In genomic region chr7:83362786-83363185, GRCh38 we compare ENCODE assay signal across 20 cellular contexts.
DNase-seq lines count a peak whose midpoint lies in the region; ATAC-seq and TF ChIP-seq lines count a peak whose summit lies in the region.
"Had no signal": no experiment of that assay in that cellular context is flagged by ENCODE, and none has a peak within 500 bp of the region (broad histone marks: within the 10 kb centered on the region; RNA-seq: fewer than 3 reads in every experiment).

No MANE protein-coding gene starts in this region.

- no peak overlapping the region for H2AFZ ChIP-seq in hepatocyte

- H3K4me3 Mint-ChIP-seq in chondrocyte (ENCODE audit: unreplicated experiment), result no peak overlapping the region
- H3K4me3 Mint-ChIP-seq: CD8-positive, alpha-beta T cell had no signal

- H4K20me1 ChIP-seq in hepatocyte (ENCODE audit: insufficient read depth, poor library complexity, severe bottlenecking), result no peaks in the 10 kb centered on the region
- H4K20me1 ChIP-seq: BLaER1 treated with 17β-estradiol and CSF1 and Interleukin-3, amounts not matched to agents 10 nM and 100 nM had no signal

- no peak overlapping the region for H3K4me3 ChIP-seq in hepatocyte
- H3K4me3 ChIP-seq in thoracic aorta, result peak overlapping the region; percentile 51
- no peak overlapping the region for H3K4me3 ChIP-seq in lower leg skin (ENCODE audit: low read depth, poor library complexity, severe bottlenecking)
- H3K4me3 ChIP-seq: BLaER1 treated with 17β-estradiol and CSF1 and Interleukin-3, amounts not matched to agents 10 nM and 100 nM; SJCRH30 had no signal

- H3K4me1 Mint-ChIP-seq in chondrocyte (ENCODE audit: low read depth), result peaks cover 11% of the 10 kb centered on the region

- peak overlapping the region; percentile 63 for H3K27ac Mint-ChIP-seq in chondrocyte (ENCODE audit: unreplicated experiment)
- H3K27ac Mint-ChIP-seq: CD8-positive, alpha-beta T cell had no signal

- intact Hi-C loops in lower leg skin (cut with DNase I; ENCODE audit: low total_unique reads), result no loop called here

- H3K36me3 ChIP-seq in hepatocyte (replicated peaks; ENCODE audit: insufficient read depth, low read depth), result no peaks in the 10 kb centered on the region
- no peaks in the 10 kb centered on the region for H3K36me3 ChIP-seq in thoracic aorta
- H3K36me3 ChIP-seq: BLaER1 treated with 17β-estradiol and CSF1 and Interleukin-3, amounts not matched to agents 10 nM and 100 nM; SJCRH30 had no signal

- no peak for TF ChIP-seq POLR2A in lower leg skin (IDR thresholded peaks at IDR 0.05)

- no peak for TF ChIP-seq CTCF in chondrocyte (IDR thresholded peaks at IDR 0.05)
- TF ChIP-seq CTCF in hepatocyte (IDR thresholded peaks at IDR 0.05; ENCODE audit: poor library complexity), result no peak
- no peak for TF ChIP-seq CTCF in thoracic aorta (IDR thresholded peaks at IDR 0.05)
- TF ChIP-seq CTCF in lower leg skin (IDR thresholded peaks at IDR 0.05), result no peak

- H3K79me2 ChIP-seq in hepatocyte, result no peaks in the 10 kb centered on the region

- no peaks in the 10 kb centered on the region for H3K9me3 Mint-ChIP-seq in chondrocyte (ENCODE audit: low read depth)

- H3K4me1 ChIP-seq in hepatocyte (ENCODE audit: insufficient read depth), result no peaks in the 10 kb centered on the region
- H3K4me1 ChIP-seq in thoracic aorta (ENCODE audit: control insufficient read depth in 1 of 2, low read depth in 2 of 2), result peaks cover 0 to 11% of the 10 kb centered on the region in 2 donors
- H3K4me1 ChIP-seq: BLaER1 treated with 17β-estradiol and CSF1 and Interleukin-3, amounts not matched to agents 10 nM and 100 nM had no signal

- ATAC-seq in thoracic aorta (ENCODE audit: insufficient number of reproducible peaks, low FRiP score, low read depth), result no peak
- ATAC-seq: CD8-positive, alpha-beta T cell had no signal

- peak overlapping the region; percentile 18 for H3K4me2 ChIP-seq in hepatocyte
- H3K4me2 ChIP-seq: BLaER1 treated with 17β-estradiol and CSF1 and Interleukin-3, amounts not matched to agents 10 nM and 100 nM; KMS-11 had no signal

- no peaks in the 10 kb centered on the region for H3K36me3 Mint-ChIP-seq in chondrocyte (ENCODE audit: low read depth)
- H3K36me3 Mint-ChIP-seq: CD8-positive, alpha-beta T cell had no signal

- WGBS in hepatocyte (ENCODE audit: low lambda C conversion rate, missing lambda C conversion rate), result 33% methylated on average over 4 of the region's 4 CpGs
- WGBS in lower leg skin, 2 donors, result 26 to 37% methylated on average over 4 of the region's 4 CpGs

- H3K9me3 ChIP-seq in hepatocyte (ENCODE audit: low read depth) (no peaks in the 10 kb centered on the region), thoracic aorta (no peaks in the 10 kb centered on the region)
- H3K9me3 ChIP-seq: BLaER1 treated with 17β-estradiol and CSF1 and Interleukin-3, amounts not matched to agents 10 nM and 100 nM; SJCRH30 had no signal

- H3K27ac ChIP-seq in hepatocyte (peak overlapping the region; percentile 20), thoracic aorta (peak overlapping the region in 1 of 2 donors; percentile 4)
- H3K27ac ChIP-seq: 22Rv1; BLaER1 treated with 17β-estradiol and CSF1 and Interleukin-3, amounts not matched to agents 10 nM and 100 nM; KMS-11; SJCRH30 had no signal

- H3K9me2 ChIP-seq in hepatocyte (replicated peaks; ENCODE audit: insufficient read depth), result no peaks in the 10 kb centered on the region

- no peaks in the 10 kb centered on the region for H3K27me3 ChIP-seq in hepatocyte
- H3K27me3 ChIP-seq in thoracic aorta (replicated peaks; ENCODE audit: insufficient read depth), result no peaks in the 10 kb centered on the region
- H3K27me3 ChIP-seq: BLaER1 treated with 17β-estradiol and CSF1 and Interleukin-3, amounts not matched to agents 10 nM and 100 nM; SJCRH30 had no signal

- peaks cover 4% of the 10 kb centered on the region for H3K27me3 Mint-ChIP-seq in chondrocyte (ENCODE audit: low read depth)

- DNase-seq in DMS 273 (lab: John Stamatoyannopoulos, UW; ENCODE audit: unreplicated experiment) (peak; percentile 50), DMS 273 treated with DMSO at 0.1 percent for 48 hours (lab: John Stamatoyannopoulos, UW) (no peak), chondrocyte (ENCODE audit: low spot score) (no peak), hepatocyte (ENCODE audit: low spot score) (peak; percentile 12), thoracic aorta (ENCODE audit: low spot score) (no peak), amygdala (lab: John Stamatoyannopoulos, UW) (no peak), lower leg skin (ENCODE audit: low spot score in 2 of 2) (no peak), LoVo (ENCODE audit: low spot score) (no peak)
- DNase-seq: CD8-positive, alpha-beta T cell; GDM1; IMR-90; NCI-H1694; NCI-H2171; NCI-H524 treated with DMSO at 0.1 percent for 48 hours; NCI-H82; OCI-M1; SJCRH30 had no signal

Comparison
In these comparisons a context has a peak if more than half of its experiments do, and no peak if none do; other contexts are left out.
1. DNase-seq: peak in DMS 273 (single experiment) and hepatocyte (single experiment); none in DMS 273 treated with DMSO at 0.1 percent for 48 hours (single experiment), chondrocyte (single experiment), thoracic aorta (single experiment), amygdala (0 of 56), lower leg skin (0 of 2) and LoVo (single experiment).